In the genomic region with DNA sequence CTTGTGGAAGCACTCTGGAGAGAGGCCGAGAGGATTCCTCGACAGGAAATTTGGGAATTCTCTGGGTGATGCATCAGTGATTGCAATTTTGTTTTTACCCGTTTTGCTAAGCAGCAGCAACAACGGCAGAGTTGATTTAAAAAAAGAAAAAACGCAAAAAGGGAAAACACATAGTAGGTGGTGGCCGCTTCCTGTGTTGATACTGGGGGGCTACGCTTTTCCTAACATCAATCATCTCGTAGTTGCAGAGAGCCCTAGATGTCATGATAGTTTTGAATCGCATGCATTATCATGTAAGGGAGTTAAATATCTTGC, we compare ENCODE assay signal across 7 cellular contexts. TPM values are rescaled to one million over a fixed set of nuclear protein-coding genes. Genes with fewer than 3 reads are reported as not detected.
DNase-seq lines count a peak whose midpoint lies in the region; ATAC-seq and TF ChIP-seq lines count a peak whose summit lies in the region.

No MANE protein-coding gene starts in this region.

- H3K9me3 ChIP-seq in iPS-18a (ENCODE audit: control insufficient read depth, low read depth, low read length) (no peaks in the 10 kb centered on the region), stomach (no peaks in the 10 kb centered on the region)

- no peak for TF ChIP-seq CTCF in HFF-Myc (IDR thresholded peaks at IDR 0.05; ENCODE audit: low read depth, low read length, missing control alignments)
- TF ChIP-seq CTCF in stomach (IDR thresholded peaks at IDR 0.05): no peak

- intact Hi-C loops in activated T-helper 1 cell treated with anti-CD3 and anti-CD28 coated beads, Interleukin-12 subunit alpha, Interleukin-12 subunit beta, Interleukin-2, Interleukin-4 antibody, amounts not matched to agents 30 ng/mL and 10 ng/mL and 1 ng/mL, durations not matched to agents 14 hours and 24 hours and 36 hours (cut with micrococcal nuclease): loop anchor here (1.0 to 10.0 kb wide), 5 partner anchors 27 to 1675 kb away; a partner anchor contains a TSS
- intact Hi-C loops in stomach (cut with DNase I; ENCODE audit: low total_unique reads): no loop called here

- H3K27ac Mint-ChIP-seq in activated T-helper 1 cell treated with anti-CD3 and anti-CD28 coated beads, Interleukin-12 subunit alpha, Interleukin-12 subunit beta, Interleukin-2, Interleukin-4 antibody, amounts not matched to agents 30 ng/mL and 10 ng/mL and 1 ng/mL, durations not matched to agents 14 hours and 24 hours and 36 hours: peak overlapping the region; percentile 87

- peaks cover 21% of the 10 kb centered on the region for H3K4me1 Mint-ChIP-seq in activated T-helper 1 cell treated with anti-CD3 and anti-CD28 coated beads, Interleukin-12 subunit alpha, Interleukin-12 subunit beta, Interleukin-2, Interleukin-4 antibody, amounts not matched to agents 30 ng/mL and 10 ng/mL and 1 ng/mL, durations not matched to agents 14 hours and 24 hours and 36 hours (ENCODE audit: low read depth)

- no peak for TF ChIP-seq POLR2A in stomach (IDR thresholded peaks at IDR 0.05)

- DNase-seq in HFF-Myc (ENCODE audit: extremely low read depth, low read depth) (no peak), stomach (no peak), NCI-H1105 (lab: John Stamatoyannopoulos, UW) (no peak), NCI-H1694 treated with DMSO at 0.1 percent for 48 hours (lab: John Stamatoyannopoulos, UW) (no peak)
- DNase-seq in activated T-helper 1 cell treated with anti-CD3 and anti-CD28 coated beads, Interleukin-12 subunit alpha, Interleukin-12 subunit beta, Interleukin-2, Interleukin-4 antibody, amounts not matched to agents 30 ng/mL and 10 ng/mL and 1 ng/mL, durations not matched to agents 14 hours and 24 hours and 36 hours (ENCODE audit: low spot score): no peak

- H3K27me3 ChIP-seq in iPS-18a (ENCODE audit: control insufficient read depth, insufficient read depth, low read length): peaks cover 13% of the 10 kb centered on the region
- no peaks in the 10 kb centered on the region for H3K27me3 ChIP-seq in stomach

- WGBS in stomach, 5 donors: 1 to 4% (median 2%) methylated on average over 9 of the region's 9 CpGs

- peaks cover 5% of the 10 kb centered on the region for H3K36me3 Mint-ChIP-seq in activated T-helper 1 cell treated with anti-CD3 and anti-CD28 coated beads, Interleukin-12 subunit alpha, Interleukin-12 subunit beta, Interleukin-2, Interleukin-4 antibody, amounts not matched to agents 30 ng/mL and 10 ng/mL and 1 ng/mL, durations not matched to agents 14 hours and 24 hours and 36 hours (ENCODE audit: low read depth)

- peaks cover 2% of the 10 kb centered on the region for H3K27me3 Mint-ChIP-seq in activated T-helper 1 cell treated with anti-CD3 and anti-CD28 coated beads, Interleukin-12 subunit alpha, Interleukin-12 subunit beta, Interleukin-2, Interleukin-4 antibody, amounts not matched to agents 30 ng/mL and 10 ng/mL and 1 ng/mL, durations not matched to agents 14 hours and 24 hours and 36 hours (ENCODE audit: insufficient read depth)

- no peaks in the 10 kb centered on the region for H3K9me3 Mint-ChIP-seq in activated T-helper 1 cell treated with anti-CD3 and anti-CD28 coated beads, Interleukin-12 subunit alpha, Interleukin-12 subunit beta, Interleukin-2, Interleukin-4 antibody, amounts not matched to agents 30 ng/mL and 10 ng/mL and 1 ng/mL, durations not matched to agents 14 hours and 24 hours and 36 hours

- peak overlapping the region; percentile 78 for H3K9ac ChIP-seq in iPS-18a (ENCODE audit: low read length)

- H3K4me3 Mint-ChIP-seq in activated T-helper 1 cell treated with anti-CD3 and anti-CD28 coated beads, Interleukin-12 subunit alpha, Interleukin-12 subunit beta, Interleukin-2, Interleukin-4 antibody, amounts not matched to agents 30 ng/mL and 10 ng/mL and 1 ng/mL, durations not matched to agents 14 hours and 24 hours and 36 hours: peak overlapping the region; percentile 87

- H3K4me1 ChIP-seq in iPS-18a (ENCODE audit: control insufficient read depth, low read depth, low read length): peaks cover 23% of the 10 kb centered on the region
- peaks cover 9 to 45% (median 26%) of the 10 kb centered on the region in 4 donors for H3K4me1 ChIP-seq in stomach

- H3K36me3 ChIP-seq in iPS-18a (ENCODE audit: control insufficient read depth, low read depth, low read length) (no peaks in the 10 kb centered on the region), stomach (no peaks in the 10 kb centered on the region)

- no peak for TF ChIP-seq EP300 in stomach (IDR thresholded peaks at IDR 0.05)

- H3K4me3 ChIP-seq in HFF-Myc (replicated peaks; ENCODE audit: low read depth, low read length): peak overlapping the region; percentile 60
- H3K4me3 ChIP-seq in iPS-18a (ENCODE audit: low read length): peak overlapping the region; percentile 72
- H3K4me3 ChIP-seq in stomach: peak overlapping the region; percentile 71 to 98 (median 80)

- H3K27ac ChIP-seq in iPS-18a (ENCODE audit: low read length): no peak overlapping the region
- H3K27ac ChIP-seq in stomach: peak overlapping the region; percentile 96 to 99 (median 98)

- no peak for ATAC-seq in HG03354 (IDR thresholded peaks at IDR 0.05; ENCODE audit: poor library complexity, severe bottlenecking, unreplicated experiment)

RNA-seq across cellular contexts. Expression of a gene that starts 0.3 kb away (rescaled TPM):
- 1.9 and 2.9 TPM in 2 replicates for total RNA-seq in activated T-helper 1 cell treated with anti-CD3 and anti-CD28 coated beads, Interleukin-12 subunit alpha, Interleukin-12 subunit beta, Interleukin-2, Interleukin-4 antibody, amounts not matched to agents 30 ng/mL and 10 ng/mL and 1 ng/mL, durations not matched to agents 14 hours and 24 hours and 36 hours
- total RNA-seq in stomach: 10 to 100 TPM in 1 of 5 donors, 1 to 10 TPM in 4; 1.3 to 10.8 (median 1.7) TPM
- polyA plus RNA-seq in stomach: 1 to 10 TPM; 1.8 to 2.9 (median 2.6) TPM

RNA-seq across cellular contexts. Expression of a gene that starts 27.5 kb away (rescaled TPM):
- total RNA-seq in activated T-helper 1 cell treated with anti-CD3 and anti-CD28 coated beads, Interleukin-12 subunit alpha, Interleukin-12 subunit beta, Interleukin-2, Interleukin-4 antibody, amounts not matched to agents 30 ng/mL and 10 ng/mL and 1 ng/mL, durations not matched to agents 14 hours and 24 hours and 36 hours: 36.8 and 40.1 TPM in 2 replicates
- total RNA-seq in stomach: 10 to 100 TPM in 2 of 5 donors, 1 to 10 TPM in 3; 2.6 to 22.0 (median 8.2) TPM
- 10 to 100 TPM; 11.1 to 16.8 (median 16.1) TPM for polyA plus RNA-seq in stomach
